In the genomic region with DNA sequence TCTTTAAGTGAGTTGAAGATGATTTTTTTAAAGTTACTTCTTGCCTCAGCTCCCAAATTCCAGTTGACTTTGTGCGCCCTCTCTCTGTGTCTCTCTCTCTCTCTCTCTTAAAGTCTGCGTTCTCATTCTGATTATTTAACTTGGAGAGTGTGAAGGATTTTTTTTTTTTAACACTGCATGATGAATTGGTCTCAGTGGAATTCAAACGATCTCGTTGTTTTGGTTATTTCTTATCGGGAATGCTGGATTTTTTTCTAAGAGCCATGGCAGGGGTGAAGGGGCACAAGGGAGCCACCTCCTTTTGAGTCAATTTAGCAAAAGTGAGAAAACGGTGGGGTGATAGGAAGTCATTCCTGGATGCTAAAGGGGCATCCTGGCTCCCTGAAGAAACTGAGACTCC, we compare ENCODE assay signal across 11 cellular contexts.
DNase-seq lines count a peak whose midpoint lies in the region; ATAC-seq, FAIRE-seq and TF ChIP-seq lines count a peak whose summit lies in the region.
"Had no signal": no experiment of that assay in that cellular context is flagged by ENCODE, and none has a peak within 500 bp of the region (broad histone marks: within the 10 kb centered on the region; RNA-seq: fewer than 3 reads in every experiment).

No MANE protein-coding gene starts in this region.

- no peaks in the 10 kb centered on the region for H3K27me3 ChIP-seq in GM23338 (ENCODE audit: insufficient read depth)
- no peaks in the 10 kb centered on the region for H3K27me3 ChIP-seq in bronchial epithelial cell (ENCODE audit: control insufficient read depth, insufficient read depth, low read length)
- no peaks in the 10 kb centered on the region for H3K27me3 ChIP-seq in smooth muscle cell (ENCODE audit: low read depth)

- no peak for FAIRE-seq in bronchial epithelial cell (lab: Jason Lieb, UNC)
- FAIRE-seq: D721Med, K562 had no signal

- no peak overlapping the region for H3K4me3 Mint-ChIP-seq in GM23338
- H3K4me3 Mint-ChIP-seq: activated B cell treated with CpG ODN at 0.5 μM for 24 hours had no signal

- peaks cover 6% of the 10 kb centered on the region for H3K27me3 Mint-ChIP-seq in GM23338 (ENCODE audit: insufficient read depth, low read depth, poor library complexity)

- H4K20me1 ChIP-seq in GM23338 (replicated peaks; ENCODE audit: insufficient read depth) (no peaks in the 10 kb centered on the region), smooth muscle cell (ENCODE audit: low read depth) (no peaks in the 10 kb centered on the region)

- H3K4me1 Mint-ChIP-seq in GM23338 = peaks cover 54% of the 10 kb centered on the region

- H3K9ac ChIP-seq in smooth muscle cell (ENCODE audit: low read depth) = no peak overlapping the region

- no peaks in the 10 kb centered on the region for H3K9me2 ChIP-seq in GM23338 (ENCODE audit: insufficient read depth)

- no peaks in the 10 kb centered on the region for H3F3A ChIP-seq in GM23338 (replicated peaks; ENCODE audit: low read depth)
- peaks cover 7% of the 10 kb centered on the region for H3F3A ChIP-seq in smooth muscle cell (ENCODE audit: low read depth)

- in situ Hi-C loops in G401 (cut with HindIII; ENCODE audit: low sequenced_read_pairs) = no loop called here

- DNase-seq in GM23338 (ENCODE audit: low spot score) (peak; percentile 23), bronchial epithelial cell (ENCODE audit: low read depth) (peak; percentile 32), kidney glomerular epithelial cell (lab: John Stamatoyannopoulos, UW) (peak; percentile 65), smooth muscle cell (lab: John Stamatoyannopoulos, UW; ENCODE audit: unreplicated experiment) (no peak), GM10248 (ENCODE audit: extremely low spot score) (no peak), NCI-H345 (lab: John Stamatoyannopoulos, UW) (no peak), T-helper 2 cell (no peak), G401 (ENCODE audit: low spot score) (no peak)
- DNase-seq: activated B cell treated with CpG ODN at 0.5 μM for 24 hours had no signal

- WGBS in smooth muscle cell (ENCODE audit: low lambda C conversion rate) = 43% methylated on average over 6 of the region's 6 CpGs

- H3K9me3 Mint-ChIP-seq in GM23338 = no peaks in the 10 kb centered on the region
- H3K9me3 Mint-ChIP-seq: activated B cell treated with CpG ODN at 0.5 μM for 24 hours had no signal

- no peaks in the 10 kb centered on the region for H3K36me3 Mint-ChIP-seq in GM23338 (ENCODE audit: low read depth)

- H3K4me1 ChIP-seq in GM23338 (ENCODE audit: insufficient read depth) (peaks cover 50% of the 10 kb centered on the region), smooth muscle cell (ENCODE audit: low read depth) (peaks cover 35% of the 10 kb centered on the region)

- H3K27ac ChIP-seq in GM23338 (ENCODE audit: low read depth) (0 out of 2 replicates have a peak overlapping the region, but pooled peaks have one; percentile 0), smooth muscle cell (ENCODE audit: low read depth) (peak overlapping the region; percentile 52)

- ATAC-seq in GM23338 = no peak
- ATAC-seq: K562 had no signal

- POLR2A ChIA-PET in GM10248 (lab: Yijun Ruan, JAX) = no interaction called here

- peak in 1 of 2 experiments; percentile 40; a peak in 2 of 4 replicates for TF ChIP-seq CTCF in GM23338 (conservative IDR thresholded peaks at IDR 0.05; ENCODE audit: low read depth in 2 of 2)
- TF ChIP-seq CTCF in bronchial epithelial cell (IDR thresholded peaks at IDR 0.05; ENCODE audit: insufficient read depth, low read length, severe bottlenecking) = no peak
- no peak for TF ChIP-seq CTCF in smooth muscle cell (IDR thresholded peaks at IDR 0.05; ENCODE audit: borderline replicate concordance, insufficient read depth, poor library complexity, severe bottlenecking)
- TF ChIP-seq CTCF in GM10248 (IDR thresholded peaks at IDR 0.05; ENCODE audit: control extremely low read depth, extremely low read depth, low read depth, missing control alignments) = no peak

- H3K4me2 ChIP-seq in GM23338 = peak overlapping the region; percentile 33
- H3K4me2 ChIP-seq in smooth muscle cell = peak overlapping the region; percentile 62

- H3K27ac Mint-ChIP-seq in GM23338 = peak overlapping the region; percentile 58; the same call in 1 of the 2 replicates
- H3K27ac Mint-ChIP-seq: activated B cell treated with CpG ODN at 0.5 μM for 24 hours had no signal

- H2AFZ ChIP-seq in GM23338 (no peak overlapping the region), smooth muscle cell (ENCODE audit: low read depth) (peak overlapping the region; percentile 60)

- no peaks in the 10 kb centered on the region for H3K79me2 ChIP-seq in GM23338 (replicated peaks; ENCODE audit: insufficient read depth)
- H3K79me2 ChIP-seq in smooth muscle cell (ENCODE audit: low read depth) = peaks cover 5% of the 10 kb centered on the region

- H3K4me3 ChIP-seq in GM23338 = no peak overlapping the region
- H3K4me3 ChIP-seq in bronchial epithelial cell (ENCODE audit: low read depth, low read length) = no peak overlapping the region
- H3K4me3 ChIP-seq in smooth muscle cell = no peak overlapping the region
- H3K4me3 ChIP-seq: K562 had no signal

- H3K9me3 ChIP-seq in smooth muscle cell (replicated peaks; ENCODE audit: low read depth) = no peaks in the 10 kb centered on the region

- H3K36me3 ChIP-seq in GM23338 (ENCODE audit: insufficient read depth) (no peaks in the 10 kb centered on the region), bronchial epithelial cell (ENCODE audit: control insufficient read depth, insufficient read depth, low read length) (no peaks in the 10 kb centered on the region), smooth muscle cell (ENCODE audit: low read depth) (no peaks in the 10 kb centered on the region)

- CTCF ChIA-PET in GM10248 (lab: Yijun Ruan, JAX) = no interaction called here

TF ChIP-seq in GM23338, 12 proteins besides CTCF, POLR2A, EP300 and RAD21 (continues in another document):
- no peak for TF ChIP-seq CREB1 (CRISPR knock-in tag; IDR thresholded peaks at IDR 0.05; ENCODE audit: low read depth)
- TF ChIP-seq, protein P1, sequence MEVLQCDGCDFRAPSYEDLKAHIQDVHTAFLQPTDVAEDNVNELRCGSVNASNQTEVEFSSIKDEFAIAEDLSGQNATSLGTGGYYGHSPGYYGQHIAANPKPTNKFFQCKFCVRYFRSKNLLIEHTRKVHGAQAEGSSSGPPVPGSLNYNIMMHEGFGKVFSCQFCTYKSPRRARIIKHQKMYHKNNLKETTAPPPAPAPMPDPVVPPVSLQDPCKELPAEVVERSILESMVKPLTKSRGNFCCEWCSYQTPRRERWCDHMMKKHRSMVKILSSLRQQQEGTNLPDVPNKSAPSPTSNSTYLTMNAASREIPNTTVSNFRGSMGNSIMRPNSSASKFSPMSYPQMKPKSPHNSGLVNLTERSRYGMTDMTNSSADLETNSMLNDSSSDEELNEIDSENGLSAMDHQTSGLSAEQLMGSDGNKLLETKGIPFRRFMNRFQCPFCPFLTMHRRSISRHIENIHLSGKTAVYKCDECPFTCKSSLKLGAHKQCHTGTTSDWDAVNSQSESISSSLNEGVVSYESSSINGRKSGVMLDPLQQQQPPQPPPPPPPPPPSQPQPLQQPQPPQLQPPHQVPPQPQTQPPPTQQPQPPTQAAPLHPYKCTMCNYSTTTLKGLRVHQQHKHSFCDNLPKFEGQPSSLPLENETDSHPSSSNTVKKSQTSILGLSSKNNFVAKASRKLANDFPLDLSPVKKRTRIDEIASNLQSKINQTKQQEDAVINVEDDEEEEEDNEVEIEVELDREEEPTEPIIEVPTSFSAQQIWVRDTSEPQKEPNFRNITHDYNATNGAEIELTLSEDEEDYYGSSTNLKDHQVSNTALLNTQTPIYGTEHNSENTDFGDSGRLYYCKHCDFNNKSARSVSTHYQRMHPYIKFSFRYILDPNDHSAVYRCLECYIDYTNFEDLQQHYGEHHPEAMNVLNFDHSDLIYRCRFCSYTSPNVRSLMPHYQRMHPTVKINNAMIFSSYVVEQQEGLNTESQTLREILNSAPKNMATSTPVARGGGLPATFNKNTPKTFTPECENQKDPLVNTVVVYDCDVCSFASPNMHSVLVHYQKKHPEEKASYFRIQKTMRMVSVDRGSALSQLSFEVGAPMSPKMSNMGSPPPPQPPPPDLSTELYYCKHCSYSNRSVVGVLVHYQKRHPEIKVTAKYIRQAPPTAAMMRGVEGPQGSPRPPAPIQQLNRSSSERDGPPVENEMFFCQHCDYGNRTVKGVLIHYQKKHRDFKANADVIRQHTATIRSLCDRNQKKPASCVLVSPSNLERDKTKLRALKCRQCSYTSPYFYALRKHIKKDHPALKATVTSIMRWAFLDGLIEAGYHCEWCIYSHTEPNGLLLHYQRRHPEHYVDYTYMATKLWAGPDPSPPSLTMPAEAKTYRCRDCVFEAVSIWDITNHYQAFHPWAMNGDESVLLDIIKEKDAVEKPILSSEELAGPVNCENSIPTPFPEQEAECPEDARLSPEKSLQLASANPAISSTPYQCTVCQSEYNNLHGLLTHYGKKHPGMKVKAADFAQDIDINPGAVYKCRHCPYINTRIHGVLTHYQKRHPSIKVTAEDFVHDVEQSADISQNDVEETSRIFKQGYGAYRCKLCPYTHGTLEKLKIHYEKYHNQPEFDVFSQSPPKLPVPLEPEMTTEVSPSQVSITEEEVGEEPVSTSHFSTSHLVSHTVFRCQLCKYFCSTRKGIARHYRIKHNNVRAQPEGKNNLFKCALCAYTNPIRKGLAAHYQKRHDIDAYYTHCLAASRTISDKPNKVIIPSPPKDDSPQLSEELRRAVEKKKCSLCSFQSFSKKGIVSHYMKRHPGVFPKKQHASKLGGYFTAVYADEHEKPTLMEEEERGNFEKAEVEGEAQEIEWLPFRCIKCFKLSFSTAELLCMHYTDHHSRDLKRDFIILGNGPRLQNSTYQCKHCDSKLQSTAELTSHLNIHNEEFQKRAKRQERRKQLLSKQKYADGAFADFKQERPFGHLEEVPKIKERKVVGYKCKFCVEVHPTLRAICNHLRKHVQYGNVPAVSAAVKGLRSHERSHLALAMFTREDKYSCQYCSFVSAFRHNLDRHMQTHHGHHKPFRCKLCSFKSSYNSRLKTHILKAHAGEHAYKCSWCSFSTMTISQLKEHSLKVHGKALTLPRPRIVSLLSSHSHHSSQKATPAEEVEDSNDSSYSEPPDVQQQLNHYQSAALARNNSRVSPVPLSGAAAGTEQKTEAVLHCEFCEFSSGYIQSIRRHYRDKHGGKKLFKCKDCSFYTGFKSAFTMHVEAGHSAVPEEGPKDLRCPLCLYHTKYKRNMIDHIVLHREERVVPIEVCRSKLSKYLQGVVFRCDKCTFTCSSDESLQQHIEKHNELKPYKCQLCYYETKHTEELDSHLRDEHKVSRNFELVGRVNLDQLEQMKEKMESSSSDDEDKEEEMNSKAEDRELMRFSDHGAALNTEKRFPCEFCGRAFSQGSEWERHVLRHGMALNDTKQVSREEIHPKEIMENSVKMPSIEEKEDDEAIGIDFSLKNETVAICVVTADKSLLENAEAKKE (CRISPR knock-in tag; IDR thresholded peaks at IDR 0.05) = no peak
- TF ChIP-seq, protein P2, sequence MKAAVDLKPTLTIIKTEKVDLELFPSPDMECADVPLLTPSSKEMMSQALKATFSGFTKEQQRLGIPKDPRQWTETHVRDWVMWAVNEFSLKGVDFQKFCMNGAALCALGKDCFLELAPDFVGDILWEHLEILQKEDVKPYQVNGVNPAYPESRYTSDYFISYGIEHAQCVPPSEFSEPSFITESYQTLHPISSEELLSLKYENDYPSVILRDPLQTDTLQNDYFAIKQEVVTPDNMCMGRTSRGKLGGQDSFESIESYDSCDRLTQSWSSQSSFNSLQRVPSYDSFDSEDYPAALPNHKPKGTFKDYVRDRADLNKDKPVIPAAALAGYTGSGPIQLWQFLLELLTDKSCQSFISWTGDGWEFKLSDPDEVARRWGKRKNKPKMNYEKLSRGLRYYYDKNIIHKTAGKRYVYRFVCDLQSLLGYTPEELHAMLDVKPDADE (IDR thresholded peaks at IDR 0.05) = no peak

Comparison
In these comparisons a context has a peak if more than half of its experiments do, and no peak if none do; other contexts are left out.
1. DNase-seq: peak in GM23338 (single experiment), bronchial epithelial cell (single experiment) and kidney glomerular epithelial cell (single experiment); none in smooth muscle cell (single experiment), GM10248 (single experiment), NCI-H345 (single experiment), T-helper 2 cell (0 of 5) and G401 (single experiment).